In the genomic region with DNA sequence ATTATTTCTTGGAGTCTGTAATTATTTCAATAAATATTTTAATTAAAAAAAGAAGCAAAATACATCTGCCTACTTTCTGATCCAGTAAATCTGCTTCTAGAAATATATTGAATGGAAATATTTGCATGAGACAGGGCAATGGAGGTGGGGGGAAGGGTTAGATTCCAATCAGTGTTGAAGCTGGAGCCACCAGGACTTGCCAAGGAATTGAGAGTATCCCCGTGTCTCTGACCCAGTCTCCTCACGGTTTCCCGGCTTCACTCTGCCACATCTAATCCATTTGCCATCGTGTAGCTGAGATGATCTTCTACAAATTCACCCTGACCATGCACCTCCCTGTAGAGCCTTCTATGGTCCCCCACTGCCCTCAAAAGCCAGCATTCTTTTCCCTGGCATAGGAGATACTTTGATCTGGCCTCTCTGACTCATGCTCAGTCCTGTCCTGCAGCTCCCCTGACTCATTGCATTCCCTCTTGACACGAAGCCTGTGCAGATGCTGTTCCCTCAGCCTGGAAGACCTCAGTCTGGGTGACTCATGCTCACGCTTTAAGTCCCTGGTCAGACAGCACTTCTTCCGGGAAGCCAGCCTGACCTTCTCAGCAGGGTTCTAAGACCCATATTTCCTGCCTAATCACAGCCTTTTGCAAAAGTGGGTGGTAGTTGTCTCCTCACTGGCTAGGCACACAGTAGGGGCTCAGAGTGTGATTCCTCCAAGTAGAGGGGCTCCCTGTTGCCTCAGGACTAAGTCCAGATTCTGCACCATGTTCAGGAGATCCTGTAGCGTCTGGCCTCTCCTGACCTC, we compare ENCODE assay signal across 10 cellular contexts. TPM values are rescaled to one million over a fixed set of nuclear protein-coding genes. Genes with fewer than 3 reads are reported as not detected.
A peak's percentile ranks its signal among the peaks of the same experiment; 100 is the strongest.
DNase-seq lines count a peak whose midpoint lies in the region; ATAC-seq, FAIRE-seq and TF ChIP-seq lines count a peak whose summit lies in the region.
"Had no signal": no experiment of that assay in that cellular context is flagged by ENCODE, and none has a peak within 500 bp of the region (broad histone marks: within the 10 kb centered on the region; RNA-seq: fewer than 3 reads in every experiment).

No MANE protein-coding gene starts in this region.

- peak; percentile 16; the same call in 1 of the 2 replicates for TF ChIP-seq POLR2A in H54 (IDR thresholded peaks at IDR 0.05; ENCODE audit: low read depth, low read length)

- no peak for ATAC-seq in GM18873 (IDR thresholded peaks at IDR 0.05; ENCODE audit: low FRiP score, unreplicated experiment)

- no peak overlapping the region for H3K27ac Mint-ChIP-seq in type B pancreatic cell

- peaks cover 51% of the 10 kb centered on the region for H3K27me3 Mint-ChIP-seq in type B pancreatic cell

- H3K9me3 Mint-ChIP-seq in type B pancreatic cell: no peaks in the 10 kb centered on the region

- no peaks in the 10 kb centered on the region for H3K4me1 Mint-ChIP-seq in type B pancreatic cell (ENCODE audit: unreplicated experiment)

- no peak overlapping the region for H3K4me3 Mint-ChIP-seq in type B pancreatic cell

- peak; percentile 100 for DNase-seq in A172 (ENCODE audit: low spot score)
- peak; percentile 74 for DNase-seq in H54 (ENCODE audit: insufficient read length, low spot score)
- peak; percentile 98 for DNase-seq in SW480 (ENCODE audit: low spot score)
- DNase-seq in hepatic stellate cell (ENCODE audit: low spot score): peak; percentile 83
- DNase-seq in type B pancreatic cell (ENCODE audit: extremely low spot score, unreplicated experiment): no peak
- no peak for DNase-seq in C1 segment of cervical spinal cord (lab: John Stamatoyannopoulos, UW)
- DNase-seq in DMS79 (lab: John Stamatoyannopoulos, UW): no peak
- DNase-seq: central memory CD4-positive, alpha-beta T cell; DMS153 had no signal

- peak; percentile 97 for FAIRE-seq in H54 (lab: Jason Lieb, UNC)

- H3K36me3 Mint-ChIP-seq in type B pancreatic cell: no peaks in the 10 kb centered on the region

- TF ChIP-seq CTCF in type B pancreatic cell (conservative IDR thresholded peaks at IDR 0.05): no peak

RNA-seq across cellular contexts. Expression of a gene that starts 23.0 kb away (rescaled TPM):
- 149 and 200 TPM in 2 replicates for total RNA-seq in A172 (2014; rRNA removed; shearing (Covaris generic))
- total RNA-seq in type B pancreatic cell (ENCODE audit: low replicate concordance): 149 and 177 TPM in 2 replicates

RNA-seq across cellular contexts. Expression of a gene that starts 50.8 kb away (rescaled TPM):
- 66.3 and 81.6 TPM in 2 replicates for total RNA-seq in A172 (2014; rRNA removed; shearing (Covaris generic))
- 79.2 and 81.0 TPM in 2 replicates for total RNA-seq in type B pancreatic cell (ENCODE audit: low replicate concordance)

Comparison
In these comparisons a context has a peak if more than half of its experiments do, and no peak if none do; other contexts are left out.
1. DNase-seq: peak in A172 (single experiment), H54 (single experiment), SW480 (single experiment) and hepatic stellate cell (single experiment); none in type B pancreatic cell (single experiment), C1 segment of cervical spinal cord (0 of 14) and DMS79 (single experiment).